22 cellular contexts compared by ENCODE assay signal in genomic region chr2:198162276-198162675, GRCh38.
"Had no signal": no experiment of that assay in that cellular context is flagged by ENCODE, and none has a peak within 500 bp of the region (broad histone marks: within the 10 kb centered on the region; RNA-seq: fewer than 3 reads in every experiment).

No MANE protein-coding gene starts in this region.

- H3K27ac ChIP-seq: colonic mucosa, gastrocnemius medialis, parathyroid adenoma, psoas muscle, spleen had no signal

- H3K27me3 ChIP-seq: colonic mucosa, gastrocnemius medialis, spleen had no signal

- ATAC-seq: gastrocnemius medialis; left colon; left ventricle myocardium superior; naive thymus-derived CD4-positive, alpha-beta T cell; psoas muscle; sciatic nerve; stimulated activated memory B cell treated with anti-CD40 and anti-IgM and Interleukin-4, amounts not matched to agents 10 μg/mL and 1 μg/mL and 100 μg/mL, for 72 hours had no signal

- DNase-seq: cerebellar nuclear complex; colonic mucosa; dermis blood vessel endothelial cell; effector CD4-positive, alpha-beta T cell; gastrocnemius medialis; glutamatergic neuron; immature natural killer cell; kidney; left colon; left ventricle myocardium superior; mesendoderm; naive thymus-derived CD4-positive, alpha-beta T cell; nephron progenitor cell; psoas muscle; spleen; stimulated activated CD4-positive, alpha-beta T cell treated with anti-CD3 and anti-CD28 coated beads, Interleukin-15, amount 100 ng/mL, for 24 hours; stimulated activated CD4-positive, alpha-beta T cell treated with anti-CD3 and anti-CD28 coated beads, Interleukin-1b, Interleukin-23, amount 100 ng/mL, for 48 hours; stimulated activated CD4-positive, alpha-beta T cell treated with anti-CD3 and anti-CD28 coated beads, Interleukin-4, amount 100 ng/mL, for 24 hours had no signal

- H3K4me3 ChIP-seq: colonic mucosa, gastrocnemius medialis, lung, psoas muscle, spleen had no signal
